Comparison of ENCODE assay signal across 19 cellular contexts in genomic region chr19:1783354-1783753, GRCh38. TPM values are rescaled to one million over a fixed set of nuclear protein-coding genes. Genes with fewer than 3 reads are reported as not detected.
"Had no signal": no experiment of that assay in that cellular context is flagged by ENCODE, and none has a peak within 500 bp of the region (broad histone marks: within the 10 kb centered on the region; RNA-seq: fewer than 3 reads in every experiment).

No MANE protein-coding gene starts in this region.

- ATAC-seq: SK-N-SH treated with all-trans-retinoic acid at 6 μM for 48 hours had no signal

- DNase-seq: KG1, MM.1S, NCI-H1092 treated with DMSO at 0.1 percent for 48 hours, NCI-H1436, NCI-H187, NCI-H2029, NCI-H2081 treated with DMSO at 0.1 percent for 48 hours, NCI-H2171 treated with DMSO at 0.1 percent for 48 hours, NCI-H345, NCI-H446 treated with DMSO at 0.1 percent for 48 hours, NCI-H510A treated with DMSO at 0.1 percent for 48 hours, NCI-H526, Right ventricle myocardium superior, RPMI8226, T-helper 1 cell had no signal

- H3K4me3 Mint-ChIP-seq: IgD-negative memory B cell had no signal

RNA-seq across cellular contexts. Expression of gene ONECUT3, which starts 30.0 kb away (rescaled TPM):
- total RNA-seq: HT-29, M059J, Right ventricle myocardium superior had no signal
- polyA plus RNA-seq: IgD-negative memory B cell had no signal
